Comparison of ENCODE assay signal across 12 cellular contexts in genomic region chr16:88814144-88814502, GRCh38. TPM values are rescaled to one million over a fixed set of nuclear protein-coding genes. Genes with fewer than 3 reads are reported as not detected.
DNase-seq lines count a peak whose midpoint lies in the region; ATAC-seq and TF ChIP-seq lines count a peak whose summit lies in the region.
"Had no signal": no experiment of that assay in that cellular context is flagged by ENCODE, and none has a peak within 500 bp of the region (broad histone marks: within the 10 kb centered on the region; RNA-seq: fewer than 3 reads in every experiment).

No MANE protein-coding gene starts in this region.

- H3K9me3 ChIP-seq in neural progenitor cell (ENCODE audit: low read depth) = no peaks in the 10 kb centered on the region
- H3K9me3 ChIP-seq: prostate gland had no signal

- H3K9me3 Mint-ChIP-seq in activated T-cell treated with anti-CD3 and anti-CD28 coated beads, Interleukin-2, amount 50 U/mL, for 72 hours = no peaks in the 10 kb centered on the region
- H3K9me3 Mint-ChIP-seq in neural progenitor cell = no peaks in the 10 kb centered on the region

- no peak overlapping the region for H3K4me3 ChIP-seq in neural progenitor cell
- H3K4me3 ChIP-seq: prostate gland had no signal

- H4K20me1 ChIP-seq in neural progenitor cell (ENCODE audit: low read depth) = peaks cover 24% of the 10 kb centered on the region

- peaks cover 4% of the 10 kb centered on the region for H3K4me1 ChIP-seq in neural progenitor cell

- H3K27me3 Mint-ChIP-seq in activated T-cell treated with anti-CD3 and anti-CD28 coated beads, Interleukin-2, amount 50 U/mL, for 72 hours (ENCODE audit: low read depth) = no peaks in the 10 kb centered on the region
- H3K27me3 Mint-ChIP-seq in neural progenitor cell (ENCODE audit: insufficient read depth, low read depth) = peaks cover 5% of the 10 kb centered on the region

- H3K4me2 ChIP-seq in neural progenitor cell = no peak overlapping the region

- H3K4me1 Mint-ChIP-seq in activated T-cell treated with anti-CD3 and anti-CD28 coated beads, Interleukin-2, amount 50 U/mL, for 72 hours (ENCODE audit: low read depth) = peaks cover 23% of the 10 kb centered on the region
- H3K4me1 Mint-ChIP-seq in neural progenitor cell = peaks cover 6% of the 10 kb centered on the region

- no peak overlapping the region for H3K9ac ChIP-seq in neural progenitor cell

- H3K27ac Mint-ChIP-seq in activated T-cell treated with anti-CD3 and anti-CD28 coated beads, Interleukin-2, amount 50 U/mL, for 72 hours = no peak overlapping the region
- H3K27ac Mint-ChIP-seq in neural progenitor cell = peak overlapping the region; percentile 42

- H3K27ac ChIP-seq in neural progenitor cell = no peak overlapping the region
- H3K27ac ChIP-seq: prostate gland, VCaP had no signal

- DNase-seq in activated T-cell treated with anti-CD3 and anti-CD28 coated beads, Interleukin-2, amount 50 U/mL, for 72 hours = no peak
- DNase-seq in activated T-cell treated with anti-CD3 and anti-CD28 coated beads for 4 hours (no peak), neural progenitor cell (ENCODE audit: low spot score) (no peak), A172 (ENCODE audit: low spot score) (no peak)
- DNase-seq: ACHN; central memory CD4-positive, alpha-beta T cell; effector memory CD4-positive, alpha-beta T cell; left ventricle myocardium superior; NCI-H1092 treated with DMSO at 0.1 percent for 48 hours; NCI-H774 had no signal

- no peaks in the 10 kb centered on the region for H3K27me3 ChIP-seq in neural progenitor cell

- H3K79me2 ChIP-seq in neural progenitor cell (ENCODE audit: low read depth) = peaks cover 18% of the 10 kb centered on the region

- ATAC-seq in activated T-cell treated with anti-CD3 and anti-CD28 coated beads, Interleukin-2, amount 50 U/mL, for 72 hours (replicated peaks in 1 of 2) = no peak
- ATAC-seq: left ventricle myocardium superior had no signal

- peak overlapping the region; percentile 7 to 25 for H3K4me3 Mint-ChIP-seq in activated T-cell treated with anti-CD3 and anti-CD28 coated beads, Interleukin-2, amount 50 U/mL, for 72 hours
- no peak overlapping the region for H3K4me3 Mint-ChIP-seq in neural progenitor cell

- H2AFZ ChIP-seq in neural progenitor cell (replicated peaks) = no peak overlapping the region

- peaks cover 31% of the 10 kb centered on the region for H3F3A ChIP-seq in neural progenitor cell (ENCODE audit: low read depth)

- peaks cover 0 to 2% of the 10 kb centered on the region in 2 donors for H3K36me3 Mint-ChIP-seq in activated T-cell treated with anti-CD3 and anti-CD28 coated beads, Interleukin-2, amount 50 U/mL, for 72 hours (ENCODE audit: insufficient read depth in 2 of 2)
- peaks cover under 1% of the 10 kb centered on the region for H3K36me3 Mint-ChIP-seq in neural progenitor cell

- no peaks in the 10 kb centered on the region for H3K36me3 ChIP-seq in neural progenitor cell
- H3K36me3 ChIP-seq: prostate gland had no signal

- no peak for TF ChIP-seq CTCF in neural progenitor cell (IDR thresholded peaks at IDR 0.05)

RNA-seq across cellular contexts. Expression of gene APRT, which starts 2.4 kb away (rescaled TPM):
- 100 to 1,000 TPM; 116 to 139 TPM for total RNA-seq in activated T-cell treated with anti-CD3 and anti-CD28 coated beads, Interleukin-2, amount 50 U/mL, for 72 hours
- 53.4 and 150 TPM in 2 replicates for total RNA-seq in neural progenitor cell (ENCODE audit: low replicate concordance)
- 255 and 258 TPM in 2 replicates for total RNA-seq in A172 (2014; rRNA removed; shearing (Covaris generic))

RNA-seq across cellular contexts. Expression of gene CDT1, which starts 10.5 kb away (rescaled TPM):
- total RNA-seq in activated T-cell treated with anti-CD3 and anti-CD28 coated beads, Interleukin-2, amount 50 U/mL, for 72 hours = 100 to 1,000 TPM; 167 to 172 TPM
- total RNA-seq in neural progenitor cell (ENCODE audit: low replicate concordance) = 7.8 and 57.9 TPM in 2 replicates
- 29.3 and 39.2 TPM in 2 replicates for total RNA-seq in A172 (2014; rRNA removed; shearing (Covaris generic))

RNA-seq across cellular contexts. Expression of gene PIEZO1, which starts 29.1 kb away (rescaled TPM):
- total RNA-seq in activated T-cell treated with anti-CD3 and anti-CD28 coated beads, Interleukin-2, amount 50 U/mL, for 72 hours = 100 to 1,000 TPM in 1 of 2 donors, 10 to 100 TPM in 1; 94.1 to 141 TPM
- 5.5 and 26.9 TPM in 2 replicates for total RNA-seq in neural progenitor cell (ENCODE audit: low replicate concordance)
- total RNA-seq in A172 (2014; rRNA removed; shearing (Covaris generic)) = 186 and 226 TPM in 2 replicates

RNA-seq across cellular contexts. Expression of gene GALNS, which starts 42.6 kb away (rescaled TPM):
- 10 to 100 TPM; 26.1 to 31.7 TPM for total RNA-seq in activated T-cell treated with anti-CD3 and anti-CD28 coated beads, Interleukin-2, amount 50 U/mL, for 72 hours
- total RNA-seq in neural progenitor cell (ENCODE audit: low replicate concordance) = 5.0 and 11.6 TPM in 2 replicates
- 25.8 and 34.3 TPM in 2 replicates for total RNA-seq in A172 (2014; rRNA removed; shearing (Covaris generic))

RNA-seq across cellular contexts. Expression of gene TRAPPC2L, which starts 42.8 kb away (rescaled TPM):
- total RNA-seq in activated T-cell treated with anti-CD3 and anti-CD28 coated beads, Interleukin-2, amount 50 U/mL, for 72 hours = 10 to 100 TPM; 32.0 to 35.2 TPM
- total RNA-seq in neural progenitor cell (ENCODE audit: low replicate concordance) = 31.8 and 48.5 TPM in 2 replicates
- total RNA-seq in A172 (2014; rRNA removed; shearing (Covaris generic)) = 52.9 and 78.8 TPM in 2 replicates
